9 cellular contexts compared by ENCODE assay signal in the genomic region with DNA sequence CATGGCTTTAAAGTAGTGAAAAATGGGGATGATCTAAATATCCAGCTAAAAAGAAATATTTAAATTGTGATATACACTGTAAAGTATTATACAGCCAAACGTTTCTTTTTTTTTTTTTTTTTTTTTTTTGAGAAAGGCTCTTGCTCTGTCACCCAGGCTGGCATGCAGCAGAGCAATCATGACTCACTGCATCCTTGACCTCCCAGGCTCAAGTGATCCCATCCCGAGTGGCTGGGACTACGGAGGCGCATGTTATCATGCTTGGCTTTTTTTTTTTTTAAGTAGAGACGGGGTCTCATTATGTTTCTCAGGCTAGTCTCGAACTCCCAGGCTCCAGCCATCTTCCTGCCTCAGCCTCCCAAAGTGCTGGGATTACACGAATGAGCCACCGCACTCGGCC. TPM values are rescaled to one million over a fixed set of nuclear protein-coding genes. Genes with fewer than 3 reads are reported as not detected.
A peak's percentile ranks its signal among the peaks of the same experiment; 100 is the strongest.
DNase-seq lines count a peak whose midpoint lies in the region; ATAC-seq and TF ChIP-seq lines count a peak whose summit lies in the region.
"Had no signal": no experiment of that assay in that cellular context is flagged by ENCODE, and none has a peak within 500 bp of the region (broad histone marks: within the 10 kb centered on the region; RNA-seq: fewer than 3 reads in every experiment).

No MANE protein-coding gene starts in this region.

- no peaks in the 10 kb centered on the region for H3K27me3 ChIP-seq in trophoblast cell (ENCODE audit: insufficient read depth, low read length)
- no peaks in the 10 kb centered on the region for H3K27me3 ChIP-seq in CD8-positive, alpha-beta memory T cell (ENCODE audit: insufficient read depth, low read length, poor library complexity, severe bottlenecking)

- no peak overlapping the region for H2AFZ ChIP-seq in trophoblast cell (ENCODE audit: insufficient read depth, low read length, poor library complexity)

- no peak overlapping the region for H2AK5ac ChIP-seq in trophoblast cell (ENCODE audit: low read length)

- H3K79me2 ChIP-seq in trophoblast cell (ENCODE audit: control insufficient read depth, insufficient read depth, low read length, poor library complexity) = no peaks in the 10 kb centered on the region

- H3K4me2 ChIP-seq in trophoblast cell (ENCODE audit: low read length) = no peak overlapping the region

- CTCF ChIA-PET in CD8-positive, alpha-beta memory T cell (lab: Charles Lee) = no interaction called here

- no peaks in the 10 kb centered on the region for H3K4me1 ChIP-seq in trophoblast cell (ENCODE audit: control insufficient read depth in 1 of 2, insufficient read depth in 2 of 2, low read length in 2 of 2)
- no peaks in the 10 kb centered on the region for H3K4me1 ChIP-seq in CD8-positive, alpha-beta memory T cell (ENCODE audit: insufficient read depth, low read length)

- no peak overlapping the region for H3K27ac ChIP-seq in trophoblast cell (ENCODE audit: low read depth, low read length)
- H3K27ac ChIP-seq in CD8-positive, alpha-beta memory T cell (ENCODE audit: low read depth, low read length) = no peak overlapping the region

- H3K23ac ChIP-seq in trophoblast cell (ENCODE audit: low read length) = no peak overlapping the region

- H3K18ac ChIP-seq in trophoblast cell (ENCODE audit: low read length) = no peak overlapping the region

- H3K4me3 ChIP-seq in fibroblast of pulmonary artery (replicated peaks; ENCODE audit: low read depth, low read length) = no peak overlapping the region
- H3K4me3 ChIP-seq in trophoblast cell (ENCODE audit: low read depth, low read length) = no peak overlapping the region
- no peak overlapping the region for H3K4me3 ChIP-seq in CD8-positive, alpha-beta memory T cell (ENCODE audit: low read length)

- no peak overlapping the region for H3K14ac ChIP-seq in trophoblast cell (ENCODE audit: low read length)

- H2BK120ac ChIP-seq in trophoblast cell (ENCODE audit: insufficient read depth, low read length, poor library complexity) = no peak overlapping the region

- no peak overlapping the region for H4K8ac ChIP-seq in trophoblast cell (ENCODE audit: low read depth, low read length)

- no peak overlapping the region for H4K91ac ChIP-seq in trophoblast cell (ENCODE audit: low read depth, low read length)

- ATAC-seq in HG03460 (IDR thresholded peaks at IDR 0.05; ENCODE audit: unreplicated experiment) = no peak
- ATAC-seq in GM18498 (IDR thresholded peaks at IDR 0.05; ENCODE audit: unreplicated experiment) = no peak

- no peak overlapping the region for H3K9ac ChIP-seq in trophoblast cell (ENCODE audit: low read length)

- H4K12ac ChIP-seq in trophoblast cell (ENCODE audit: low read depth, low read length) = no peak overlapping the region

- H3K27me3 Mint-ChIP-seq in CD8-positive, alpha-beta memory T cell = no peaks in the 10 kb centered on the region

- H2BK12ac ChIP-seq in trophoblast cell (ENCODE audit: low read length) = no peak overlapping the region

- POLR2A ChIA-PET in CD8-positive, alpha-beta memory T cell (lab: Charles Lee) = no interaction called here

- no CpG with 5 or more reads among the region's 9 CpGs for WGBS in trophoblast cell (ENCODE audit: extremely low coverage, insufficient coverage, insufficient read length)

- no peak overlapping the region for H3K4ac ChIP-seq in trophoblast cell (ENCODE audit: low read depth, low read length)

- H3K36me3 Mint-ChIP-seq in CD8-positive, alpha-beta memory T cell = peaks cover 0 to 5% (median 0%) of the 10 kb centered on the region in 3 donors

- peaks cover 0 to 1% of the 10 kb centered on the region in 2 experiments for H3K36me3 ChIP-seq in trophoblast cell (ENCODE audit: control insufficient read depth in 1 of 2, insufficient read depth in 2 of 2, low read length in 2 of 2)
- no peaks in the 10 kb centered on the region for H3K36me3 ChIP-seq in CD8-positive, alpha-beta memory T cell (ENCODE audit: insufficient read depth, low read length)

- no peak overlapping the region for H3K4me3 Mint-ChIP-seq in CD8-positive, alpha-beta memory T cell

- DNase-seq in Daoy (ENCODE audit: low read depth) = peak; percentile 94
- DNase-seq in RPMI7951 (ENCODE audit: low read depth) = peak; percentile 89
- peak; percentile 68 for DNase-seq in fibroblast of pulmonary artery (ENCODE audit: low read depth)
- DNase-seq in trophoblast cell = peak; percentile 57 to 61
- no peak for DNase-seq in stimulated activated CD4-positive, alpha-beta T cell treated with anti-CD3 and anti-CD28 coated beads, Interleukin-1b, Interleukin-23, amount 100 ng/mL, for 48 hours
- DNase-seq in CD8-positive, alpha-beta memory T cell = no peak
- DNase-seq: NCI-H82 had no signal

- H3K79me1 ChIP-seq in trophoblast cell (ENCODE audit: low read length) = no peaks in the 10 kb centered on the region

- TF ChIP-seq CTCF in fibroblast of pulmonary artery (IDR thresholded peaks at IDR 0.05; ENCODE audit: low read length, missing control alignments) = no peak

- no peaks in the 10 kb centered on the region for H3K9me3 Mint-ChIP-seq in CD8-positive, alpha-beta memory T cell

- H2BK5ac ChIP-seq in trophoblast cell (ENCODE audit: low read depth, low read length, poor library complexity) = no peak overlapping the region

- peaks cover 3 to 8% (median 7%) of the 10 kb centered on the region in 3 donors for H3K4me1 Mint-ChIP-seq in CD8-positive, alpha-beta memory T cell

- no peak overlapping the region for H3K27ac Mint-ChIP-seq in CD8-positive, alpha-beta memory T cell

- no peaks in the 10 kb centered on the region for H3K9me3 ChIP-seq in trophoblast cell (ENCODE audit: insufficient read depth, low read depth, low read length)
- H3K9me3 ChIP-seq in CD8-positive, alpha-beta memory T cell (ENCODE audit: low read length) = no peaks in the 10 kb centered on the region

RNA-seq across cellular contexts. Expression of a gene that starts 17.1 kb away (rescaled TPM):
- total RNA-seq in Daoy (2014; rRNA removed; shearing (Covaris generic)) = 25.3 and 30.1 TPM in 2 replicates
- 38.3 and 46.3 TPM in 2 replicates for total RNA-seq in RPMI7951 (2014; rRNA removed; shearing (Covaris generic))
- polyA plus RNA-seq in trophoblast cell (2013) = 16.4 and 16.6 TPM in 2 replicates
- 1 to 10 TPM; 2.2 TPM for total RNA-seq in CD8-positive, alpha-beta memory T cell
- polyA plus RNA-seq in CD8-positive, alpha-beta memory T cell = 46.4 TPM

Comparison
In these comparisons a context has a peak if more than half of its experiments do, and no peak if none do; other contexts are left out.
1. DNase-seq: peak in Daoy (single experiment), RPMI7951 (single experiment), fibroblast of pulmonary artery (single experiment) and trophoblast cell (2 of 2); none in stimulated activated CD4-positive, alpha-beta T cell treated with anti-CD3 and anti-CD28 coated beads, Interleukin-1b, Interleukin-23, amount 100 ng/mL, for 48 hours (single experiment) and CD8-positive, alpha-beta memory T cell (0 of 5).